12 cellular contexts compared by ENCODE assay signal in the genomic region with DNA sequence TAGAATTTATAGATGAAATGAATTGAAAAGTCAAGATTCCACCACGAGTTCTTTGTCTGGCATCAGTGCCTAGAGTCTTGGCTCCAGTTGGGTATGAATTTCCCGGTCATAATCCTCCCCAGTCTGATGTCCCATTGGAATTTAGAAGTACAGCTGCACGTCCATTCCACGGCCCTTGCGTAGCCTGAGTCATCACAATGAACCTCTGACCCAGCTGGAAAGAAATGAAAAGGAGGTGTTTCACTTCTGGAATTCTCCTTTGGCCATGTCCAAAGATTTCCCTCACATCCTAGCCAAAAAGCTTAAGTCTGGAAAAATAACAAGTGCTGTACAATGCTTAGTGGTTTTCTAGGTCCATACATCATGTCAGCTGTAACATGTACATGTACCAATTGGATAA.
A peak's percentile ranks its signal among the peaks of the same experiment; 100 is the strongest.
DNase-seq lines count a peak whose midpoint lies in the region; ATAC-seq, FAIRE-seq and TF ChIP-seq lines count a peak whose summit lies in the region.
"Had no signal": no experiment of that assay in that cellular context is flagged by ENCODE, and none has a peak within 500 bp of the region (broad histone marks: within the 10 kb centered on the region; RNA-seq: fewer than 3 reads in every experiment).

No MANE protein-coding gene starts in this region.

- CTCF ChIA-PET in A549 (lab: Yijun Ruan, JAX): interaction anchor here (1.0 to 1.6 kb wide), 5 partner anchors 17 to 256 kb away, joined by 3 to 4 read pairs (median 3); partner anchors contain the start of gene SRGAP1

- no peaks in the 10 kb centered on the region for H3F3A ChIP-seq in MM.1S (ENCODE audit: insufficient read depth, low read length)

- peak overlapping the region in 1 of 2 experiments; percentile 73; a peak in 3 of 6 replicates for H3K27ac ChIP-seq in A549
- H3K27ac ChIP-seq in lower lobe of right lung: no peak overlapping the region
- no peak overlapping the region for H3K27ac ChIP-seq in MM.1S (ENCODE audit: low read length)
- H3K27ac ChIP-seq: right lobe of liver had no signal

- TF ChIP-seq CTCF in A549 (IDR thresholded peaks at IDR 0.05): no peak
- no peak for TF ChIP-seq CTCF in cardiac fibroblast (IDR thresholded peaks at IDR 0.05; ENCODE audit: low read depth, low read length)
- TF ChIP-seq CTCF in lower lobe of right lung (IDR thresholded peaks at IDR 0.05): no peak
- TF ChIP-seq CTCF in MM.1S (IDR thresholded peaks at IDR 0.05; ENCODE audit: low read length): no peak

- intact Hi-C loops in lower lobe of right lung (cut with DNase I): no loop called here

- peak; percentile 64 to 77; a peak in 3 of 6 replicates for ATAC-seq in A549
- peak; percentile 45 to 46 for ATAC-seq in lower lobe of right lung
- ATAC-seq in HG02759 (IDR thresholded peaks at IDR 0.05; ENCODE audit: unreplicated experiment): no peak

- no peaks in the 10 kb centered on the region for H3K79me2 ChIP-seq in MM.1S (ENCODE audit: low read length)

- H3K27me3 ChIP-seq in lower lobe of right lung (ENCODE audit: low read depth): no peaks in the 10 kb centered on the region
- H3K27me3 ChIP-seq in MM.1S (replicated peaks; ENCODE audit: insufficient read depth, low read length): no peaks in the 10 kb centered on the region
- H3K27me3 ChIP-seq: right lobe of liver had no signal

- no peak overlapping the region for H3K9ac ChIP-seq in MM.1S (ENCODE audit: low read length)

- no peaks in the 10 kb centered on the region for H4K20me1 ChIP-seq in MM.1S (ENCODE audit: insufficient read depth, low read length)

- POLR2A ChIA-PET in A549 (lab: Yijun Ruan, JAX): no interaction called here

- FAIRE-seq in A549 (lab: Jason Lieb, UNC): no peak

- peak; percentile 25 to 35 for DNase-seq in A549 (ENCODE audit: low read depth in 1 of 2, low spot score in 1 of 2)
- peak; percentile 43 for DNase-seq in HT-29 (ENCODE audit: low spot score)
- peak; percentile 88 to 92 for DNase-seq in cardiac fibroblast (ENCODE audit: low read depth in 2 of 2)
- DNase-seq in lower lobe of right lung: no peak
- no peak for DNase-seq in activated effector memory CD4-positive, alpha-beta T cell treated with anti-CD3 and anti-CD28 coated beads, Interleukin-2, amount 50 U/mL, for 16 hours
- DNase-seq in MM.1S: no peak
- no peak for DNase-seq in pons (ENCODE audit: low spot score)
- DNase-seq: activated gamma-delta T cell treated with Interleukin-2 at 50 U/mL for 16 hours; effector CD8-positive, alpha-beta T cell; right lobe of liver; SIG-M5 had no signal

- H3K9me3 ChIP-seq in A549 (no peaks in the 10 kb centered on the region), lower lobe of right lung (no peaks in the 10 kb centered on the region), MM.1S (replicated peaks; ENCODE audit: insufficient read depth, low read length) (no peaks in the 10 kb centered on the region)
- H3K9me3 ChIP-seq: right lobe of liver had no signal

- no peak overlapping the region for H2AFZ ChIP-seq in MM.1S (ENCODE audit: low read length)

- H3K4me3 ChIP-seq in A549 (no peak overlapping the region), cardiac fibroblast (replicated peaks in 1 of 2; ENCODE audit: low read depth in 2 of 2, low read length in 2 of 2) (no peak overlapping the region), lower lobe of right lung (no peak overlapping the region), MM.1S (ENCODE audit: low read length) (no peak overlapping the region)
- H3K4me3 ChIP-seq: right lobe of liver had no signal

- no peaks in the 10 kb centered on the region for H3K9me2 ChIP-seq in MM.1S (replicated peaks; ENCODE audit: insufficient read depth, low read length)

- no peak for TF ChIP-seq POLR2A in A549 (IDR thresholded peaks at IDR 0.05; ENCODE audit: low read length)

- TF ChIP-seq EP300 in A549 (IDR thresholded peaks at IDR 0.05): no peak

- 35% methylated on average over 5 of the region's 5 CpGs for WGBS in A549 (ENCODE audit: missing lambda C conversion rate)

- H3K36me3 ChIP-seq in lower lobe of right lung (no peaks in the 10 kb centered on the region), MM.1S (replicated peaks; ENCODE audit: insufficient read depth, low read length) (no peaks in the 10 kb centered on the region)

- no peak for TF ChIP-seq RAD21 in A549 (conservative IDR thresholded peaks at IDR 0.05 in 1 of 2, IDR thresholded peaks at IDR 0.05 in 1 of 2)

- peaks cover 33% of the 10 kb centered on the region for H3K4me1 ChIP-seq in A549
- H3K4me1 ChIP-seq in lower lobe of right lung: no peaks in the 10 kb centered on the region
- peaks cover 8% of the 10 kb centered on the region; the same call in 1 of the 2 replicates for H3K4me1 ChIP-seq in MM.1S (ENCODE audit: low read length)
- H3K4me1 ChIP-seq: right lobe of liver had no signal

- H3K4me2 ChIP-seq in A549 (peak overlapping the region; percentile 19), MM.1S (ENCODE audit: low read depth, low read length) (no peak overlapping the region)

TF ChIP-seq in A549, 52 proteins besides CTCF, POLR2A, EP300 and RAD21:
- TF ChIP-seq MYC (IDR thresholded peaks at IDR 0.05; ENCODE audit: borderline replicate concordance, low read length) (no peak), ESRRA (IDR thresholded peaks at IDR 0.05; ENCODE audit: borderline replicate concordance, low read length) (no peak), POLR2AphosphoS2 (conservative IDR thresholded peaks at IDR 0.05; ENCODE audit: low read length) (no peak), JUNB (IDR thresholded peaks at IDR 0.05) (no peak), CBX8 (IDR thresholded peaks at IDR 0.05) (no peak), RNF2 (IDR thresholded peaks at IDR 0.05; ENCODE audit: borderline replicate concordance, low read depth) (no peak), ZFP36 (IDR thresholded peaks at IDR 0.05; ENCODE audit: borderline replicate concordance, partially characterized antibody) (no peak)
- TF ChIP-seq, protein P1, sequence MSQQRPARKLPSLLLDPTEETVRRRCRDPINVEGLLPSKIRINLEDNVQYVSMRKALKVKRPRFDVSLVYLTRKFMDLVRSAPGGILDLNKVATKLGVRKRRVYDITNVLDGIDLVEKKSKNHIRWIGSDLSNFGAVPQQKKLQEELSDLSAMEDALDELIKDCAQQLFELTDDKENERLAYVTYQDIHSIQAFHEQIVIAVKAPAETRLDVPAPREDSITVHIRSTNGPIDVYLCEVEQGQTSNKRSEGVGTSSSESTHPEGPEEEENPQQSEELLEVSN (IDR thresholded peaks at IDR 0.05; ENCODE audit: borderline replicate concordance, low read depth): no peak
TF ChIP-seq in A549: peak in this region for 0.

Comparison
In these comparisons a context has a peak if more than half of its experiments do, and no peak if none do; other contexts are left out.
1. DNase-seq: peak in A549 (2 of 2), HT-29 (single experiment) and cardiac fibroblast (2 of 2); none in lower lobe of right lung (single experiment), activated effector memory CD4-positive, alpha-beta T cell treated with anti-CD3 and anti-CD28 coated beads, Interleukin-2, amount 50 U/mL, for 16 hours (single experiment), MM.1S (single experiment) and pons (single experiment).